Comparison of ENCODE assay signal across 1 cellular context in genomic region chr7:140053812-140054539, GRCh38.
TF ChIP-seq lines count a peak whose summit lies in the region.

No MANE protein-coding gene starts in this region.

TF ChIP-seq in GM23338, 12 proteins besides CTCF, POLR2A, EP300 and RAD21 (continued from another document):
- no peak for TF ChIP-seq ZNF462 (CRISPR knock-in tag; IDR thresholded peaks at IDR 0.05)
- no peak for TF ChIP-seq ZNF331 (CRISPR knock-in tag; IDR thresholded peaks at IDR 0.05; ENCODE audit: low read depth)
- no peak for TF ChIP-seq EZH2phosphoT487 (IDR thresholded peaks at IDR 0.05; ENCODE audit: unreplicated experiment)
- no peak for TF ChIP-seq EZH2 (IDR thresholded peaks at IDR 0.05; ENCODE audit: low read depth, unreplicated experiment)
- TF ChIP-seq ETS1 (IDR thresholded peaks at IDR 0.05) = no peak
- TF ChIP-seq JUNB (IDR thresholded peaks at IDR 0.05; ENCODE audit: unreplicated experiment) = no peak
- TF ChIP-seq POLR2AphosphoS5 (IDR thresholded peaks at IDR 0.05; ENCODE audit: low read depth) = no peak
- TF ChIP-seq CREB1 (CRISPR knock-in tag; IDR thresholded peaks at IDR 0.05; ENCODE audit: low read depth) = no peak
- TF ChIP-seq NANOG (IDR thresholded peaks at IDR 0.05; ENCODE audit: borderline replicate concordance) = no peak
- TF ChIP-seq REST (IDR thresholded peaks at IDR 0.05; ENCODE audit: unreplicated experiment) = no peak
